ENCODE assay signal across 8 cellular contexts in the genomic region with DNA sequence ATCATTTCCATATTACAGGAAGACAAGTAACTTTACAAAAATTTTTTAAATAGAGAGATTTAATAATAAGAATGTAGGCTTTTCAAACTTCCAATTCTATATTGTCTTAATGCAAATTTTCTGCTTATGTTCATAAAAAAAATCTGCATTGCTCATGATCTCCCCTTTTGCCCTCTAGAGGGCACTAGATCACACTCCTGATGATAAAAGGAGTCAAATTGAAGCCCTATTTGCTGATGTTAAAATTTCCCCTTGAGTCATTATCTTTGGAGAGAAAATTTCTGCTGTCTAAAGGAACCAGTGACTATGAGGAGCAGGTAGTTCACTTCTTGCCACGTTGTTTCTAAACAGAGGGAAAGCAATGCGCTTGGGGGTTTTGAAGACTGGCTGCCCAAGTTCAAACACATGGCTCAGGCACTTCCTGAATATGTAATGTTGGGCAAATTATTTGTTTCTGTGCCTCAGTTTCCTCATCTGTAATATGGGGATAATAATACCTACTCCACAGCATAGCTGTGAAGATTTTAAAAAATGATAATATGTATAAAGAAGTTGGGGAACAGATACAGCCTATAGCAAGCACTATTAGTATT.
DNase-seq lines count a peak whose midpoint lies in the region; ATAC-seq and TF ChIP-seq lines count a peak whose summit lies in the region.

No MANE protein-coding gene starts in this region.

- H3K9me3 ChIP-seq in SJCRH30 (replicated peaks): no peaks in the 10 kb centered on the region

- peak; percentile 65 for TF ChIP-seq CTCF in fibroblast of the aortic adventitia (IDR thresholded peaks at IDR 0.05; ENCODE audit: insufficient read depth, low read length)

- H3K4me3 ChIP-seq in SJCRH30: no peak overlapping the region
- no peak overlapping the region for H3K4me3 ChIP-seq in fibroblast of the aortic adventitia (ENCODE audit: low read depth, low read length)

- DNase-seq in CD1c-positive myeloid dendritic cell (ENCODE audit: extremely low spot score) (peak; percentile 46), HT1080 (ENCODE audit: low read depth) (peak; percentile 34), SJCRH30 (peak; percentile 14 to 62), fibroblast of the aortic adventitia (ENCODE audit: low read depth) (peak; percentile 83), superior temporal gyrus (ENCODE audit: extremely low spot score) (peak; percentile 70), mucosa of gallbladder (ENCODE audit: low spot score) (no peak)

- ATAC-seq in GM18858 (IDR thresholded peaks at IDR 0.05; ENCODE audit: unreplicated experiment) (peak; percentile 72), HG03520 (IDR thresholded peaks at IDR 0.05; ENCODE audit: unreplicated experiment) (no peak)

- no peaks in the 10 kb centered on the region for H3K4me1 ChIP-seq in SJCRH30

- H3K27me3 ChIP-seq in SJCRH30: no peaks in the 10 kb centered on the region

- no peaks in the 10 kb centered on the region for H3K36me3 ChIP-seq in SJCRH30

- H3K27ac ChIP-seq in SJCRH30: no peak overlapping the region
